In the genomic region with DNA sequence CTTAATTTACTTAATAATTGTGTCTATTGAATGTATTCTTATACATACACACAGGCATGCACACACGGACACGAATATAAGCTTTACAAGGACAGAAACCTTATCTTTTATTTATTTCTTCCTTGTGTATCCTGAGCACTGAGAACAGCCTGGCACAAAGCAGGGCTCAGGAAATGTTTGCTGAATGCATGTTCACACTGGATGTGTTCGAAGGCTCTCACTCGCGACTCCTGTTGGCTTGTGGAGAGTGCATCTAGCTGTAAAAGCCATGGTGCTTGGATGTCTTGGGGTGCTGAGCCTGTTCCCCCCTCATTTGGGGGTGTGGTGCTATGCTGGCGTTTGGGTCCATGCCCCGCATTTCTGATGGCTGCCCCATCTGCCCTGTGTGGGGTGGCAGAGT, we compare ENCODE assay signal across 16 cellular contexts.
DNase-seq lines count a peak whose midpoint lies in the region; ATAC-seq, FAIRE-seq and TF ChIP-seq lines count a peak whose summit lies in the region.
"Had no signal": no experiment of that assay in that cellular context is flagged by ENCODE, and none has a peak within 500 bp of the region (broad histone marks: within the 10 kb centered on the region; RNA-seq: fewer than 3 reads in every experiment).

No MANE protein-coding gene starts in this region.

- H3K4me1 ChIP-seq in A549 = peaks cover 98% of the 10 kb centered on the region
- H3K4me1 ChIP-seq in IMR-90 (ENCODE audit: control insufficient read depth, insufficient read depth, low read length) = peaks cover 25% of the 10 kb centered on the region
- peaks cover 39% of the 10 kb centered on the region for H3K4me1 ChIP-seq in prostate gland (replicated peaks)
- peaks cover 1 to 24% of the 10 kb centered on the region in 2 donors for H3K4me1 ChIP-seq in aorta (ENCODE audit: control insufficient read depth in 1 of 2, insufficient read depth in 2 of 2, low read length in 2 of 2)

- no peak overlapping the region for H2BK5ac ChIP-seq in IMR-90 (ENCODE audit: low read depth, low read length, poor library complexity, severe bottlenecking)

- CTCF ChIA-PET in A549 (lab: Yijun Ruan, JAX) (interaction anchor here (1.1 to 14.2 kb wide), 8 partner anchors 11 to 278 kb away, joined by 3 to 172 read pairs (median 5); no protein-coding TSS in a partner anchor), IMR-90 (lab: Yijun Ruan, JAX) (interaction anchor here (0.5 to 1.0 kb wide), 3 partner anchors 17 to 137 kb away, joined by 3 to 4 read pairs (median 4); no protein-coding TSS in a partner anchor)

- H3K14ac ChIP-seq in IMR-90 (replicated peaks; ENCODE audit: low read depth, low read length) = no peak overlapping the region

- no peak overlapping the region for H3K9ac ChIP-seq in IMR-90 (ENCODE audit: low read depth, low read length)
- H3K9ac ChIP-seq: GM23248 had no signal

- no peak overlapping the region for H4K5ac ChIP-seq in IMR-90 (ENCODE audit: low read depth, low read length)

- in situ Hi-C loops in IMR-90 (cut with MboI; ENCODE audit: low sequenced_read_pairs) = loop anchor here (25.0 kb wide), 1 partner anchor 116 kb away; no protein-coding TSS in a partner anchor

- TF ChIP-seq CTCF in A549 (IDR thresholded peaks at IDR 0.05) (no peak), IMR-90 (conservative IDR thresholded peaks at IDR 0.05; ENCODE audit: low read depth, low read length) (no peak), bronchial epithelial cell (IDR thresholded peaks at IDR 0.05; ENCODE audit: insufficient read depth, low read length, severe bottlenecking) (no peak), prostate gland (IDR thresholded peaks at IDR 0.05) (no peak)

- H4K20me1 ChIP-seq in IMR-90 (ENCODE audit: insufficient read depth, low read length) = peaks cover 82% of the 10 kb centered on the region

- FAIRE-seq in A549 (lab: Jason Lieb, UNC) (no peak), bronchial epithelial cell (lab: Jason Lieb, UNC) (peak; percentile 40)
- FAIRE-seq: A204.1 had no signal

- no peak overlapping the region for H3K4ac ChIP-seq in IMR-90 (ENCODE audit: low read depth, low read length)

- no peak overlapping the region for H3K56ac ChIP-seq in IMR-90 (ENCODE audit: extremely low read depth, insufficient read depth, low read length)

- POLR2A ChIA-PET in A549 (lab: Yijun Ruan, JAX) (no interaction called here), IMR-90 (lab: Charles Lee; ENCODE audit: unreplicated experiment) (no interaction called here)

- H3K23ac ChIP-seq in IMR-90 (ENCODE audit: low read depth, low read length) = 0 out of 2 replicates have a peak overlapping the region, but pooled peaks have one; percentile 2

- H3K36me3 ChIP-seq in IMR-90 (ENCODE audit: control insufficient read depth, insufficient read depth, low read length) (no peaks in the 10 kb centered on the region), bronchial epithelial cell (ENCODE audit: control insufficient read depth, insufficient read depth, low read length) (no peaks in the 10 kb centered on the region), prostate gland (no peaks in the 10 kb centered on the region), aorta (ENCODE audit: control insufficient read depth in 1 of 2, insufficient read depth in 2 of 2, low read length in 1 of 2) (no peaks in the 10 kb centered on the region)
- H3K36me3 ChIP-seq: SJCRH30 had no signal

- no peak overlapping the region for H2AK5ac ChIP-seq in IMR-90 (ENCODE audit: low read depth, low read length)

- H4K8ac ChIP-seq in IMR-90 (ENCODE audit: low read depth in 2 of 2, low read length in 2 of 2) = no peak overlapping the region

- H3K27ac ChIP-seq in A549 (peak overlapping the region in 1 of 2 experiments; percentile 89; a peak in 3 of 6 replicates), IMR-90 (ENCODE audit: insufficient read depth, low read length) (no peak overlapping the region), prostate gland (peak overlapping the region; percentile 81 to 89), aorta (ENCODE audit: low read depth in 1 of 2, low read length in 2 of 2) (no peak overlapping the region)
- H3K27ac ChIP-seq: GM23248, SJCRH30 had no signal

- DNase-seq in A549 (ENCODE audit: low read depth in 1 of 2, low spot score in 1 of 2) = no peak
- DNase-seq in IMR-90 = no peak
- DNase-seq in bronchial epithelial cell (ENCODE audit: low read depth) = no peak
- DNase-seq in prostate gland (ENCODE audit: low spot score) = peak; percentile 59
- DNase-seq in aorta = no peak
- DNase-seq in activated T-cell treated with anti-CD3 and anti-CD28 coated beads, Interleukin-2, amount 50 U/mL, for 48 hours = no peak
- DNase-seq: CD8-positive, alpha-beta T cell; DMS79; GM23248; NCI-H1092 treated with DMSO at 0.1 percent for 48 hours; NCI-H446 treated with DMSO at 0.1 percent for 48 hours; RPMI8226; SJCRH30 had no signal

- H2BK15ac ChIP-seq in IMR-90 (ENCODE audit: low read depth, low read length) = no peak overlapping the region

- TF ChIP-seq POLR2A in A549 (IDR thresholded peaks at IDR 0.05; ENCODE audit: low read length) = no peak
- no peak for TF ChIP-seq POLR2A in IMR-90 (IDR thresholded peaks at IDR 0.05; ENCODE audit: low read depth, low read length)
- no peak for TF ChIP-seq POLR2A in prostate gland (IDR thresholded peaks at IDR 0.05)

- H3K18ac ChIP-seq in IMR-90 (ENCODE audit: low read depth, low read length) = no peak overlapping the region

- no TSS peak for BruUV-seq in IMR-90 (replicated peaks; lab: Mats Ljungman, UMichigan)

- H2BK20ac ChIP-seq in IMR-90 (ENCODE audit: low read depth, low read length) = no peak overlapping the region

- TF ChIP-seq RAD21 in A549 (conservative IDR thresholded peaks at IDR 0.05 in 1 of 2, IDR thresholded peaks at IDR 0.05 in 1 of 2) = no peak
- TF ChIP-seq RAD21 in IMR-90 (IDR thresholded peaks at IDR 0.05; ENCODE audit: low read length) = no peak

- no peak overlapping the region for H3K4me3 ChIP-seq in A549
- no peak overlapping the region for H3K4me3 ChIP-seq in IMR-90 (ENCODE audit: insufficient read depth, low read depth, low read length)
- H3K4me3 ChIP-seq in bronchial epithelial cell (ENCODE audit: low read depth, low read length) = no peak overlapping the region
- peak overlapping the region in 1 of 2 donors; percentile 1 for H3K4me3 ChIP-seq in prostate gland
- no peak overlapping the region for H3K4me3 ChIP-seq in aorta (ENCODE audit: low read length in 2 of 2)
- H3K4me3 ChIP-seq: GM23248, SJCRH30 had no signal

- H3K9me3 ChIP-seq in A549 (no peaks in the 10 kb centered on the region), IMR-90 (ENCODE audit: control insufficient read depth, insufficient read depth, low read length) (no peaks in the 10 kb centered on the region), prostate gland (no peaks in the 10 kb centered on the region), aorta (ENCODE audit: control insufficient read depth, low read length) (no peaks in the 10 kb centered on the region)
- H3K9me3 ChIP-seq: SJCRH30 had no signal

- H3K27me3 ChIP-seq in IMR-90 (ENCODE audit: control insufficient read depth, insufficient read depth, low read length) (no peaks in the 10 kb centered on the region), bronchial epithelial cell (ENCODE audit: control insufficient read depth, insufficient read depth, low read length) (no peaks in the 10 kb centered on the region), prostate gland (replicated peaks; ENCODE audit: insufficient read depth) (no peaks in the 10 kb centered on the region), aorta (ENCODE audit: control insufficient read depth in 1 of 2, insufficient read depth in 2 of 2, low read length in 1 of 2) (no peaks in the 10 kb centered on the region)
- H3K27me3 ChIP-seq: SJCRH30 had no signal

- H2AFZ ChIP-seq in IMR-90 (replicated peaks; ENCODE audit: low read length, poor library complexity) = no peak overlapping the region
- H2AFZ ChIP-seq: GM23248 had no signal

- 81% methylated on average over 7 of the region's 7 CpGs for WGBS in A549 (ENCODE audit: missing lambda C conversion rate)
- WGBS in IMR-90 (ENCODE audit: extremely low coverage in 2 of 2, insufficient read length in 1 of 2), 2 experiments = 100% methylated on average over 1 of the region's 7 CpGs; no CpG with 5 or more reads in 1 of the 2 experiments
- 37% methylated on average over 7 of the region's 7 CpGs for WGBS in prostate gland
- WGBS in aorta, 2 donors = 78 to 83% methylated on average over 7 of the region's 7 CpGs

- H4K91ac ChIP-seq in IMR-90 (ENCODE audit: insufficient read depth, low read depth, low read length) = no peak overlapping the region

- intact Hi-C loops in IMR-90 (cut with micrococcal nuclease) = no loop called here
- intact Hi-C loops in prostate gland (cut with DNase I) = no loop called here
- intact Hi-C loops in aorta (cut with DNase I) = no loop called here

- no peak for TF ChIP-seq EP300 in A549 (IDR thresholded peaks at IDR 0.05)

- H2AK9ac ChIP-seq in IMR-90 (replicated peaks; ENCODE audit: low read depth, low read length, poor library complexity) = no peak overlapping the region

- peaks cover 39% of the 10 kb centered on the region for H3K9me1 ChIP-seq in IMR-90 (ENCODE audit: insufficient read depth, low read length)

- H3K4me2 ChIP-seq in A549 = peak overlapping the region; percentile 0; the same call in 1 of the 3 replicates
- H3K4me2 ChIP-seq in IMR-90 (ENCODE audit: low read depth, low read length) = no peak overlapping the region

- peaks cover 54 to 86% of the 10 kb centered on the region in 2 experiments for H3K79me1 ChIP-seq in IMR-90 (ENCODE audit: low read depth in 1 of 2, low read length in 2 of 2)

- dilution Hi-C loops in IMR-90 (cut with HindIII; ENCODE audit: low sequenced_read_pairs, unreplicated experiment) = no loop called here

- no peak overlapping the region for H2BK120ac ChIP-seq in IMR-90 (ENCODE audit: low read depth, low read length)

- ATAC-seq in A549 (no peak), IMR-90 (ENCODE audit: low read depth) (no peak), aorta (ENCODE audit: low FRiP score) (no peak), GM19324 (IDR thresholded peaks at IDR 0.05; ENCODE audit: low FRiP score, unreplicated experiment) (no peak)
- ATAC-seq: CD8-positive, alpha-beta T cell; HCT116 had no signal

TF ChIP-seq in A549, 52 proteins besides CTCF, POLR2A, EP300 and RAD21 (continues in another document):
- TF ChIP-seq PHF8 (IDR thresholded peaks at IDR 0.05; ENCODE audit: borderline replicate concordance, low read depth) (no peak), RFX5 (IDR thresholded peaks at IDR 0.05) (no peak), CHD2 (IDR thresholded peaks at IDR 0.05; ENCODE audit: low read length, partially characterized antibody) (no peak), MYC (IDR thresholded peaks at IDR 0.05; ENCODE audit: borderline replicate concordance, low read length) (no peak), HOXB5 (CRISPR knock-in tag; IDR thresholded peaks at IDR 0.05) (no peak), GATA3 (IDR thresholded peaks at IDR 0.05; ENCODE audit: borderline replicate concordance) (no peak)

TF ChIP-seq in IMR-90, 13 proteins besides CTCF, POLR2A, EP300 and RAD21 (continues in another document):
- TF ChIP-seq USF2 (IDR thresholded peaks at IDR 0.05; ENCODE audit: low read depth, low read length) = no peak

Comparison
In these comparisons a context has a peak if more than half of its experiments do, and no peak if none do; other contexts are left out.
1. H3K27ac ChIP-seq: peak in prostate gland (2 of 2); none in IMR-90 (single experiment) and aorta (0 of 2).